8 cellular contexts compared by ENCODE assay signal in genomic region chr10:102743588-102744373, GRCh38. TPM values are rescaled to one million over a fixed set of nuclear protein-coding genes. Genes with fewer than 3 reads are reported as not detected.
DNase-seq lines count a peak whose midpoint lies in the region; ATAC-seq and TF ChIP-seq lines count a peak whose summit lies in the region.

Gene WBP1L (plus strand): TSS chr10:102743948. CDS start chr10:102744054, 106 bp downstream.

- peak within 1 kb of the TSS; percentile 85 for H2AFZ ChIP-seq in KMS-11 (ENCODE audit: low read depth)

- peak within 1 kb of the TSS; percentile 52; the same call in 1 of the 2 replicates for H3K9ac ChIP-seq in KMS-11
- H3K9ac ChIP-seq in muscle layer of colon (ENCODE audit: low read length), result peak within 1 kb of the TSS; percentile 100

- peak within 1 kb of the TSS; percentile 22; the same call in 1 of the 2 replicates for H3K27ac ChIP-seq in KMS-11
- H3K27ac ChIP-seq in Peyer's patch, result peak within 1 kb of the TSS; percentile 81 to 92 (median 90)
- H3K27ac ChIP-seq in muscle layer of colon (ENCODE audit: low read depth, low read length), result peak within 1 kb of the TSS; percentile 86

- no peaks in the 10 kb centered on the region for H3K27me3 ChIP-seq in KMS-11 (ENCODE audit: insufficient read depth, low read depth)
- H3K27me3 ChIP-seq in Peyer's patch, result no peaks in the 10 kb centered on the region
- H3K27me3 ChIP-seq in muscle layer of colon (ENCODE audit: control insufficient read depth in 1 of 2, insufficient read depth in 2 of 2, low read length in 2 of 2), result no peaks in the 10 kb centered on the region

- H3K79me2 ChIP-seq in KMS-11 (ENCODE audit: insufficient read depth, low read depth), result peaks cover 31% of the 10 kb centered on the region; the same call in 1 of the 2 replicates

- H3K4me3 ChIP-seq in KMS-11 (IDR thresholded peaks at IDR 0.05; ENCODE audit: insufficient read depth, low read depth, low read length) (no peak within 1 kb of the TSS), Peyer's patch (peak within 1 kb of the TSS; percentile 60 to 92 (median 84)), muscle layer of colon (ENCODE audit: low read depth in 1 of 2, low read length in 2 of 2) (peak within 1 kb of the TSS; percentile 86 to 100)

- TF ChIP-seq CTCF in KMS-11 (conservative IDR thresholded peaks at IDR 0.05; ENCODE audit: low read depth, low read length) (no peak), Peyer's patch (IDR thresholded peaks at IDR 0.05) (no peak)

- no peaks in the 10 kb centered on the region for H4K20me1 ChIP-seq in KMS-11 (ENCODE audit: insufficient read depth)

- peak; percentile 80 to 81 for TF ChIP-seq POLR2A in Peyer's patch (IDR thresholded peaks at IDR 0.05)

- DNase-seq in DMS79 (lab: John Stamatoyannopoulos, UW) (peak; percentile 90), Peyer's patch (peak; percentile 94 to 98 (median 94))
- DNase-seq in activated T-cell treated with anti-CD3 and anti-CD28 coated beads, Interleukin-2, amount 50 U/mL, for 48 hours, result peak; percentile 95
- DNase-seq in stimulated activated CD8-positive, alpha-beta memory T cell treated with anti-CD3 and anti-CD28 coated beads, Interleukin-7, amount 100 ng/mL, for 24 hours (ENCODE audit: low read depth), result peak; percentile 88

- H3K36me3 ChIP-seq in KMS-11 (ENCODE audit: insufficient read depth) (no peaks in the 10 kb centered on the region), Peyer's patch (no peaks in the 10 kb centered on the region), muscle layer of colon (ENCODE audit: insufficient read depth, low read length) (no peaks in the 10 kb centered on the region)

- H3K9me3 ChIP-seq in Peyer's patch, result no peaks in the 10 kb centered on the region
- H3K9me3 ChIP-seq in muscle layer of colon (ENCODE audit: low read length), result no peaks in the 10 kb centered on the region

- peaks cover 29% of the 10 kb centered on the region for H3K4me1 ChIP-seq in KMS-11 (ENCODE audit: low read depth, poor library complexity, severe bottlenecking)
- H3K4me1 ChIP-seq in Peyer's patch, result peaks cover 0 to 22% (median 2%) of the 10 kb centered on the region in 4 donors
- peaks cover 29% of the 10 kb centered on the region for H3K4me1 ChIP-seq in muscle layer of colon (ENCODE audit: insufficient read depth, low read length)

- peak within 1 kb of the TSS; percentile 86 for H3K4me2 ChIP-seq in KMS-11

- ATAC-seq in GM21737 (IDR thresholded peaks at IDR 0.05; ENCODE audit: unreplicated experiment) (peak; percentile 98), esophagus mucosa (peak; percentile 97)

RNA-seq across cellular contexts. Expression of gene WBP1L, which starts in this region (rescaled TPM):
- 10 to 100 TPM; 38.0 to 78.3 (median 65.8) TPM for total RNA-seq in Peyer's patch
- total RNA-seq in esophagus mucosa, result 19.6 TPM

Comparison
In these comparisons a context has a peak if more than half of its experiments do, and no peak if none do; other contexts are left out.
1. H3K27ac ChIP-seq: peak in every context shown above with its lines; median percentile 90 in Peyer's patch; 86 in muscle layer of colon; 22 in KMS-11.